30 cellular contexts compared by ENCODE assay signal in the genomic region with DNA sequence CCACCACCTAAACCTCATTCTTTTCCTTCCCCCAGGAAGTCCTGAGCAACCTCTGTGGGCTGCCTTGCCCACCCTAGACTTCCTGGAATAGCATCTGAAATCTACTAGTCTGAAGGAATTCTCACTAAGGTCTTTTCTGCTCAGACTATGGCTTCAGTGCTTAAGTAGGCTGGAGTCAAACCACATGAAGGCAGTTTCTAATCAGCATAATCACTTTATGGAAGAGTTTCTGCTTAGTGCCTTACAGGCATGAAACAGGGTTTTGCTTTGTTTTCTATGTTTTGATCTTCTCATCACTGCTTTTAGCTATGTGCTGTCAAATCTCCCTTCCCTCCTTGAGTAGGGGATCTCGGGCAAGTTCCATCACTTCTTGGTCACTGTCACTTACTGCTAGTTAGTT.
"Had no signal": no experiment of that assay in that cellular context is flagged by ENCODE, and none has a peak within 500 bp of the region (broad histone marks: within the 10 kb centered on the region; RNA-seq: fewer than 3 reads in every experiment).

No MANE protein-coding gene starts in this region.

- H3K4me1 Mint-ChIP-seq: activated naive CD4-positive, alpha-beta T cell treated with anti-CD3 and anti-CD28 coated beads, Interleukin-2, amount 50 U/mL, for 24 hours had no signal

- H3K27ac Mint-ChIP-seq: activated CD8-positive, alpha-beta memory T cell treated with anti-CD3 and anti-CD28 coated beads, Interleukin-2, amount 10 ng/mL, durations not matched to agents 7 days and 5 days; activated CD8-positive, alpha-beta T cell treated with anti-CD3 and anti-CD28 coated beads, Interleukin-2, amount 10 ng/mL, durations not matched to agents 7 days and 5 days; activated naive CD4-positive, alpha-beta T cell treated with anti-CD3 and anti-CD28 coated beads, Interleukin-2, amount 50 U/mL, for 24 hours; brain; progenitor cell of endocrine pancreas; stimulated activated naive B cell treated with anti-CD40 and anti-IgM and Interleukin-4, amounts not matched to agents 10 μg/mL and 1 μg/mL and 100 μg/mL, for 72 hours; WTC11 had no signal

- H3K9me3 ChIP-seq: adrenal gland, colonic mucosa, gastrocnemius medialis, left ventricle myocardium inferior, neutrophil, ovary, right lobe of liver, testis, transverse colon had no signal

- H3K9me3 Mint-ChIP-seq: activated naive CD4-positive, alpha-beta T cell treated with anti-CD3 and anti-CD28 coated beads, Interleukin-2, amount 50 U/mL, for 24 hours; activated T-helper 1 cell treated with anti-CD3 and anti-CD28 coated beads, Interleukin-12 subunit alpha, Interleukin-12 subunit beta, Interleukin-2, Interleukin-4 antibody, amounts not matched to agents 30 ng/mL and 10 ng/mL and 1 ng/mL, durations not matched to agents 14 hours and 24 hours and 36 hours; nephron; stimulated activated naive B cell treated with anti-CD40 and anti-IgM and Interleukin-4, amounts not matched to agents 10 μg/mL and 1 μg/mL and 100 μg/mL, for 72 hours; WTC11 had no signal

- DNase-seq: activated CD4-positive, alpha-beta T cell treated with anti-CD3 and anti-CD28 coated beads for 1 hour; activated CD8-positive, alpha-beta memory T cell treated with anti-CD3 and anti-CD28 coated beads, Interleukin-2, amount 10 ng/mL, durations not matched to agents 7 days and 5 days; activated CD8-positive, alpha-beta T cell treated with anti-CD3 and anti-CD28 coated beads, Interleukin-2, amount 10 ng/mL, durations not matched to agents 7 days and 5 days; activated gamma-delta T cell treated with Interleukin-2 at 50 U/mL for 16 hours; activated T-cell treated with anti-CD3 and anti-CD28 coated beads for 4 hours; adrenal gland; aorta; cerebellar nuclear complex; colonic mucosa; dorsolateral prefrontal cortex; effector memory CD4-positive, alpha-beta T cell; gastrocnemius medialis; glutamatergic neuron; left ventricle myocardium inferior; ovary; right lobe of liver; stimulated activated CD4-positive, alpha-beta T cell treated with anti-CD3 and anti-CD28 coated beads, Interleukin-4, amount 100 ng/mL, for 24 hours; stimulated activated naive B cell treated with anti-CD40 and anti-IgM and Interleukin-4, amounts not matched to agents 10 μg/mL and 1 μg/mL and 100 μg/mL, for 72 hours; T-helper 2 cell; testis; transverse colon had no signal

- H3K4me1 ChIP-seq: adrenal gland, colonic mucosa, gastrocnemius medialis, left ventricle myocardium inferior, right lobe of liver, transverse colon had no signal

- H3K36me3 ChIP-seq: adrenal gland, cardiac muscle cell, colonic mucosa, gastrocnemius medialis, left ventricle myocardium inferior, neutrophil, ovary, right lobe of liver, transverse colon had no signal

- H3K4me3 Mint-ChIP-seq: activated CD8-positive, alpha-beta memory T cell treated with anti-CD3 and anti-CD28 coated beads, Interleukin-2, amount 10 ng/mL, durations not matched to agents 7 days and 5 days; activated CD8-positive, alpha-beta T cell treated with anti-CD3 and anti-CD28 coated beads, Interleukin-2, amount 10 ng/mL, durations not matched to agents 7 days and 5 days; activated naive CD4-positive, alpha-beta T cell treated with anti-CD3 and anti-CD28 coated beads, Interleukin-2, amount 50 U/mL, for 24 hours; activated T-helper 1 cell treated with anti-CD3 and anti-CD28 coated beads, Interleukin-12 subunit alpha, Interleukin-12 subunit beta, Interleukin-2, Interleukin-4 antibody, amounts not matched to agents 30 ng/mL and 10 ng/mL and 1 ng/mL, durations not matched to agents 14 hours and 24 hours and 36 hours; brain; nephron; stimulated activated naive B cell treated with anti-CD40 and anti-IgM and Interleukin-4, amounts not matched to agents 10 μg/mL and 1 μg/mL and 100 μg/mL, for 72 hours; WTC11 had no signal

- H3K27ac ChIP-seq: adrenal gland, cardiac muscle cell, colonic mucosa, dorsolateral prefrontal cortex, gastrocnemius medialis, left ventricle myocardium inferior, neutrophil, ovary, right lobe of liver, testis, transverse colon had no signal

- H3K27me3 ChIP-seq: adrenal gland, gastrocnemius medialis, ovary, right lobe of liver, testis had no signal

- H3K4me3 ChIP-seq: adrenal gland, cardiac muscle cell, colonic mucosa, dorsolateral prefrontal cortex, gastrocnemius medialis, left ventricle myocardium inferior, lung, ovary, right lobe of liver, testis, transverse colon had no signal

- H3K36me3 Mint-ChIP-seq: activated CD8-positive, alpha-beta memory T cell treated with anti-CD3 and anti-CD28 coated beads, Interleukin-2, amount 10 ng/mL, durations not matched to agents 7 days and 5 days; activated naive CD4-positive, alpha-beta T cell treated with anti-CD3 and anti-CD28 coated beads, Interleukin-2, amount 50 U/mL, for 24 hours; brain; stimulated activated naive B cell treated with anti-CD40 and anti-IgM and Interleukin-4, amounts not matched to agents 10 μg/mL and 1 μg/mL and 100 μg/mL, for 72 hours; WTC11 had no signal
